ENCODE assay signal across 25 cellular contexts in genomic region chr10:84065764-84066163, GRCh38.
A peak's percentile ranks its signal among the peaks of the same experiment; 100 is the strongest.
DNase-seq lines count a peak whose midpoint lies in the region; ATAC-seq and TF ChIP-seq lines count a peak whose summit lies in the region.
"Had no signal": no experiment of that assay in that cellular context is flagged by ENCODE, and none has a peak within 500 bp of the region (broad histone marks: within the 10 kb centered on the region; RNA-seq: fewer than 3 reads in every experiment).

No MANE protein-coding gene starts in this region.

- no peak for TF ChIP-seq POLR2A in thyroid gland (IDR thresholded peaks at IDR 0.05)

- intact Hi-C loops in activated T-helper 1 cell treated with anti-CD3 and anti-CD28 coated beads, Interleukin-12 subunit alpha, Interleukin-12 subunit beta, Interleukin-2, Interleukin-4 antibody, amounts not matched to agents 30 ng/mL and 10 ng/mL and 1 ng/mL, durations not matched to agents 14 hours and 24 hours and 36 hours (cut with micrococcal nuclease) = no loop called here
- intact Hi-C loops in thyroid gland (cut with DNase I) (no loop called here), dorsolateral prefrontal cortex (cut with DNase I) (no loop called here)
- intact Hi-C loops in activated CD4-positive, alpha-beta T cell treated with anti-CD3 and anti-CD28 coated beads, Interleukin-2, amount 10 ng/mL, durations not matched to agents 24 days and 14 days (cut with micrococcal nuclease) = no loop called here

- no peak for DNase-seq in activated naive CD4-positive, alpha-beta T cell treated with anti-CD3 and anti-CD28 coated beads, Interleukin-2, amount 50 U/mL, for 72 hours (ENCODE audit: low spot score in 2 of 2)
- DNase-seq in activated naive CD4-positive, alpha-beta T cell treated with anti-CD3 and anti-CD28 coated beads, Interleukin-2, amount 10 ng/mL, durations not matched to agents 7 days and 5 days = no peak
- DNase-seq in HT1080 (ENCODE audit: low read depth) (peak; percentile 11), thyroid gland (peak; percentile 10 to 47), dorsolateral prefrontal cortex (no peak), neural progenitor cell (ENCODE audit: low spot score) (no peak)
- DNase-seq in activated T-helper 1 cell treated with anti-CD3 and anti-CD28 coated beads, Interleukin-12 subunit alpha, Interleukin-12 subunit beta, Interleukin-2, Interleukin-4 antibody, amounts not matched to agents 30 ng/mL and 10 ng/mL and 1 ng/mL, durations not matched to agents 14 hours and 24 hours and 36 hours (ENCODE audit: low spot score) = no peak
- no peak for DNase-seq in activated CD4-positive, alpha-beta T cell treated with anti-CD3 and anti-CD28 coated beads, Interleukin-2, amount 10 ng/mL, durations not matched to agents 24 days and 14 days
- DNase-seq: 8988T; ACHN; AML-193; BE2C; CD4-positive, alpha-beta T cell; CD8-positive, alpha-beta memory T cell; DMS 273 treated with DMSO at 0.1 percent for 48 hours; DMS79; EL; GDM1; GOT3; HFFc6 had no signal

- H3K4me1 Mint-ChIP-seq in activated naive CD4-positive, alpha-beta T cell treated with anti-CD3 and anti-CD28 coated beads, Interleukin-2, amount 10 ng/mL, durations not matched to agents 7 days and 5 days = no peaks in the 10 kb centered on the region
- no peaks in the 10 kb centered on the region for H3K4me1 Mint-ChIP-seq in activated T-helper 1 cell treated with anti-CD3 and anti-CD28 coated beads, Interleukin-12 subunit alpha, Interleukin-12 subunit beta, Interleukin-2, Interleukin-4 antibody, amounts not matched to agents 30 ng/mL and 10 ng/mL and 1 ng/mL, durations not matched to agents 14 hours and 24 hours and 36 hours (ENCODE audit: low read depth)
- H3K4me1 Mint-ChIP-seq in neural progenitor cell = no peaks in the 10 kb centered on the region
- H3K4me1 Mint-ChIP-seq in activated CD4-positive, alpha-beta T cell treated with anti-CD3 and anti-CD28 coated beads, Interleukin-2, amount 10 ng/mL, durations not matched to agents 24 days and 14 days = no peaks in the 10 kb centered on the region
- H3K4me1 Mint-ChIP-seq: CD14-positive monocyte; CD8-positive, alpha-beta memory T cell had no signal

- H3K9me3 ChIP-seq in thyroid gland (no peaks in the 10 kb centered on the region), neural progenitor cell (ENCODE audit: low read depth) (no peaks in the 10 kb centered on the region)
- H3K9me3 ChIP-seq: A549, BE2C, HAP-1 had no signal

- CTCF ChIA-PET in activated naive CD4-positive, alpha-beta T cell treated with anti-CD3 and anti-CD28 coated beads, Interleukin-2, amount 10 ng/mL, durations not matched to agents 7 days and 5 days (lab: Charles Lee) = no interaction called here

- TF ChIP-seq CTCF in thyroid gland (IDR thresholded peaks at IDR 0.05) = no peak
- TF ChIP-seq CTCF in dorsolateral prefrontal cortex (IDR thresholded peaks at IDR 0.05 in 54 of 56, conservative IDR thresholded peaks at IDR 0.05 in 2 of 56; ENCODE audit: low read depth in 1 of 56, partially characterized antibody in 56 of 56) = no peak
- TF ChIP-seq CTCF in neural progenitor cell (IDR thresholded peaks at IDR 0.05) = no peak

- H3K79me2 ChIP-seq in neural progenitor cell (ENCODE audit: low read depth) = no peaks in the 10 kb centered on the region

- no peak overlapping the region for H3K27ac Mint-ChIP-seq in activated naive CD4-positive, alpha-beta T cell treated with anti-CD3 and anti-CD28 coated beads, Interleukin-2, amount 50 U/mL, for 72 hours
- H3K27ac Mint-ChIP-seq in activated naive CD4-positive, alpha-beta T cell treated with anti-CD3 and anti-CD28 coated beads, Interleukin-2, amount 10 ng/mL, durations not matched to agents 7 days and 5 days = no peak overlapping the region
- H3K27ac Mint-ChIP-seq in activated T-helper 1 cell treated with anti-CD3 and anti-CD28 coated beads, Interleukin-12 subunit alpha, Interleukin-12 subunit beta, Interleukin-2, Interleukin-4 antibody, amounts not matched to agents 30 ng/mL and 10 ng/mL and 1 ng/mL, durations not matched to agents 14 hours and 24 hours and 36 hours = peak overlapping the region; percentile 36
- H3K27ac Mint-ChIP-seq in neural progenitor cell = no peak overlapping the region
- H3K27ac Mint-ChIP-seq in activated CD4-positive, alpha-beta T cell treated with anti-CD3 and anti-CD28 coated beads, Interleukin-2, amount 10 ng/mL, durations not matched to agents 24 days and 14 days = no peak overlapping the region
- H3K27ac Mint-ChIP-seq: CD14-positive monocyte; CD4-positive, alpha-beta T cell; CD8-positive, alpha-beta memory T cell; HFFc6 had no signal

- peaks cover 0 to 4% of the 10 kb centered on the region in 2 donors for H3K4me1 ChIP-seq in thyroid gland
- peaks cover 5% of the 10 kb centered on the region for H3K4me1 ChIP-seq in neural progenitor cell
- H3K4me1 ChIP-seq: A549; BE2C; BLaER1 treated with 17β-estradiol and CSF1 and Interleukin-3, amounts not matched to agents 10 nM and 100 nM; HAP-1 had no signal

- peaks cover 4% of the 10 kb centered on the region for H3K27me3 Mint-ChIP-seq in activated naive CD4-positive, alpha-beta T cell treated with anti-CD3 and anti-CD28 coated beads, Interleukin-2, amount 10 ng/mL, durations not matched to agents 7 days and 5 days
- peaks cover 3% of the 10 kb centered on the region for H3K27me3 Mint-ChIP-seq in activated T-helper 1 cell treated with anti-CD3 and anti-CD28 coated beads, Interleukin-12 subunit alpha, Interleukin-12 subunit beta, Interleukin-2, Interleukin-4 antibody, amounts not matched to agents 30 ng/mL and 10 ng/mL and 1 ng/mL, durations not matched to agents 14 hours and 24 hours and 36 hours (ENCODE audit: insufficient read depth)
- H3K27me3 Mint-ChIP-seq in neural progenitor cell (ENCODE audit: insufficient read depth, low read depth) = no peaks in the 10 kb centered on the region
- H3K27me3 Mint-ChIP-seq in activated CD4-positive, alpha-beta T cell treated with anti-CD3 and anti-CD28 coated beads, Interleukin-2, amount 10 ng/mL, durations not matched to agents 24 days and 14 days = no peaks in the 10 kb centered on the region

- H3K4me3 ChIP-seq in thyroid gland (replicated peaks in 1 of 3) = no peak overlapping the region
- H3K4me3 ChIP-seq in dorsolateral prefrontal cortex = no peak overlapping the region
- no peak overlapping the region for H3K4me3 ChIP-seq in neural progenitor cell
- H3K4me3 ChIP-seq: A549; BLaER1 treated with 17β-estradiol and CSF1 and Interleukin-3, amounts not matched to agents 10 nM and 100 nM; GM12878; HAP-1 had no signal

- ATAC-seq in activated naive CD4-positive, alpha-beta T cell treated with anti-CD3 and anti-CD28 coated beads, Interleukin-2, amount 50 U/mL, for 72 hours = peak; percentile 24 to 40
- ATAC-seq: A549, GM12878 had no signal

- no peak overlapping the region for H3K4me2 ChIP-seq in neural progenitor cell
- H3K4me2 ChIP-seq: A549; BLaER1 treated with 17β-estradiol and CSF1 and Interleukin-3, amounts not matched to agents 10 nM and 100 nM had no signal

- no peaks in the 10 kb centered on the region for H4K20me1 ChIP-seq in neural progenitor cell (ENCODE audit: low read depth)
- H4K20me1 ChIP-seq: BLaER1 treated with 17β-estradiol and CSF1 and Interleukin-3, amounts not matched to agents 10 nM and 100 nM had no signal

- no peaks in the 10 kb centered on the region for H3K36me3 Mint-ChIP-seq in activated naive CD4-positive, alpha-beta T cell treated with anti-CD3 and anti-CD28 coated beads, Interleukin-2, amount 50 U/mL, for 72 hours
- no peaks in the 10 kb centered on the region for H3K36me3 Mint-ChIP-seq in activated naive CD4-positive, alpha-beta T cell treated with anti-CD3 and anti-CD28 coated beads, Interleukin-2, amount 10 ng/mL, durations not matched to agents 7 days and 5 days
- no peaks in the 10 kb centered on the region for H3K36me3 Mint-ChIP-seq in activated T-helper 1 cell treated with anti-CD3 and anti-CD28 coated beads, Interleukin-12 subunit alpha, Interleukin-12 subunit beta, Interleukin-2, Interleukin-4 antibody, amounts not matched to agents 30 ng/mL and 10 ng/mL and 1 ng/mL, durations not matched to agents 14 hours and 24 hours and 36 hours (ENCODE audit: low read depth)
- no peaks in the 10 kb centered on the region for H3K36me3 Mint-ChIP-seq in neural progenitor cell
- no peaks in the 10 kb centered on the region for H3K36me3 Mint-ChIP-seq in activated CD4-positive, alpha-beta T cell treated with anti-CD3 and anti-CD28 coated beads, Interleukin-2, amount 10 ng/mL, durations not matched to agents 24 days and 14 days (ENCODE audit: low read depth)
- H3K36me3 Mint-ChIP-seq: CD14-positive monocyte; CD8-positive, alpha-beta memory T cell had no signal

- H3K27me3 ChIP-seq in thyroid gland (no peaks in the 10 kb centered on the region), dorsolateral prefrontal cortex (no peaks in the 10 kb centered on the region), neural progenitor cell (no peaks in the 10 kb centered on the region)
- H3K27me3 ChIP-seq: BE2C; BLaER1 treated with 17β-estradiol and CSF1 and Interleukin-3, amounts not matched to agents 10 nM and 100 nM had no signal

- WGBS in thyroid gland, 2 donors = 62 to 64% methylated on average over 5 of the region's 5 CpGs

- H3K4me3 Mint-ChIP-seq in activated naive CD4-positive, alpha-beta T cell treated with anti-CD3 and anti-CD28 coated beads, Interleukin-2, amount 10 ng/mL, durations not matched to agents 7 days and 5 days = no peak overlapping the region
- H3K4me3 Mint-ChIP-seq in activated T-helper 1 cell treated with anti-CD3 and anti-CD28 coated beads, Interleukin-12 subunit alpha, Interleukin-12 subunit beta, Interleukin-2, Interleukin-4 antibody, amounts not matched to agents 30 ng/mL and 10 ng/mL and 1 ng/mL, durations not matched to agents 14 hours and 24 hours and 36 hours = no peak overlapping the region
- H3K4me3 Mint-ChIP-seq in neural progenitor cell = no peak overlapping the region
- no peak overlapping the region for H3K4me3 Mint-ChIP-seq in activated CD4-positive, alpha-beta T cell treated with anti-CD3 and anti-CD28 coated beads, Interleukin-2, amount 10 ng/mL, durations not matched to agents 24 days and 14 days
- H3K4me3 Mint-ChIP-seq: CD14-positive monocyte; CD4-positive, alpha-beta T cell; CD8-positive, alpha-beta memory T cell; HFFc6 had no signal

- no peak overlapping the region for H2AFZ ChIP-seq in neural progenitor cell (replicated peaks)

- no peaks in the 10 kb centered on the region for H3F3A ChIP-seq in neural progenitor cell (ENCODE audit: low read depth)

- no peaks in the 10 kb centered on the region for H3K36me3 ChIP-seq in thyroid gland
- no peaks in the 10 kb centered on the region for H3K36me3 ChIP-seq in neural progenitor cell
- H3K36me3 ChIP-seq: BE2C; BLaER1 treated with 17β-estradiol and CSF1 and Interleukin-3, amounts not matched to agents 10 nM and 100 nM; HAP-1 had no signal

- no peak overlapping the region for H3K9ac ChIP-seq in neural progenitor cell
- H3K9ac ChIP-seq: BLaER1 treated with 17β-estradiol and CSF1 and Interleukin-3, amounts not matched to agents 10 nM and 100 nM had no signal

- no peaks in the 10 kb centered on the region for H3K9me3 Mint-ChIP-seq in activated naive CD4-positive, alpha-beta T cell treated with anti-CD3 and anti-CD28 coated beads, Interleukin-2, amount 50 U/mL, for 72 hours
- no peaks in the 10 kb centered on the region for H3K9me3 Mint-ChIP-seq in activated naive CD4-positive, alpha-beta T cell treated with anti-CD3 and anti-CD28 coated beads, Interleukin-2, amount 10 ng/mL, durations not matched to agents 7 days and 5 days
- no peaks in the 10 kb centered on the region for H3K9me3 Mint-ChIP-seq in activated T-helper 1 cell treated with anti-CD3 and anti-CD28 coated beads, Interleukin-12 subunit alpha, Interleukin-12 subunit beta, Interleukin-2, Interleukin-4 antibody, amounts not matched to agents 30 ng/mL and 10 ng/mL and 1 ng/mL, durations not matched to agents 14 hours and 24 hours and 36 hours
- peaks cover 5% of the 10 kb centered on the region for H3K9me3 Mint-ChIP-seq in neural progenitor cell
- H3K9me3 Mint-ChIP-seq in activated CD4-positive, alpha-beta T cell treated with anti-CD3 and anti-CD28 coated beads, Interleukin-2, amount 10 ng/mL, durations not matched to agents 24 days and 14 days = peaks cover 4% of the 10 kb centered on the region
- H3K9me3 Mint-ChIP-seq: CD4-positive, alpha-beta T cell had no signal

- no peak overlapping the region for H3K27ac ChIP-seq in thyroid gland
- H3K27ac ChIP-seq in dorsolateral prefrontal cortex = no peak overlapping the region
- no peak overlapping the region for H3K27ac ChIP-seq in neural progenitor cell
- H3K27ac ChIP-seq: A549; BLaER1 treated with 17β-estradiol and CSF1 and Interleukin-3, amounts not matched to agents 10 nM and 100 nM had no signal

Comparison
In these comparisons a context has a peak if more than half of its experiments do, and no peak if none do; other contexts are left out.
1. DNase-seq: peak in HT1080 (single experiment) and thyroid gland (2 of 2); none in activated naive CD4-positive, alpha-beta T cell treated with anti-CD3 and anti-CD28 coated beads, Interleukin-2, amount 50 U/mL, for 72 hours (0 of 2), activated naive CD4-positive, alpha-beta T cell treated with anti-CD3 and anti-CD28 coated beads, Interleukin-2, amount 10 ng/mL, durations not matched to agents 7 days and 5 days (single experiment), activated T-helper 1 cell treated with anti-CD3 and anti-CD28 coated beads, Interleukin-12 subunit alpha, Interleukin-12 subunit beta, Interleukin-2, Interleukin-4 antibody, amounts not matched to agents 30 ng/mL and 10 ng/mL and 1 ng/mL, durations not matched to agents 14 hours and 24 hours and 36 hours (single experiment), dorsolateral prefrontal cortex (0 of 10), neural progenitor cell (single experiment) and activated CD4-positive, alpha-beta T cell treated with anti-CD3 and anti-CD28 coated beads, Interleukin-2, amount 10 ng/mL, durations not matched to agents 24 days and 14 days (single experiment).